1 cellular context compared by ENCODE assay signal in genomic region chr2:3368261-3368722, GRCh38.
TF ChIP-seq lines count a peak whose summit lies in the region.

No MANE protein-coding gene starts in this region.

TF ChIP-seq in HepG2, 621 proteins besides CTCF, POLR2A, EP300 and RAD21 (continued from another document and continues in another):
- TF ChIP-seq MXD1 (CRISPR knock-in tag; IDR thresholded peaks at IDR 0.05): peak; percentile 31; the same call in 1 of the 2 replicates
- TF ChIP-seq ZNF709 (CRISPR knock-in tag; IDR thresholded peaks at IDR 0.05): 0 out of 2 replicates have a peak, but pooled peaks have one; percentile 52
- TF ChIP-seq BRF2 (CRISPR knock-in tag; IDR thresholded peaks at IDR 0.05): no peak
- no peak for TF ChIP-seq MAZ (IDR thresholded peaks at IDR 0.05; ENCODE audit: borderline replicate concordance, low read depth, low read length)
- 0 out of 2 replicates have a peak, but pooled peaks have one; percentile 34 for TF ChIP-seq MAZ (CRISPR knock-in tag; IDR thresholded peaks at IDR 0.05; ENCODE audit: low read depth)
- no peak for TF ChIP-seq CREB1 (IDR thresholded peaks at IDR 0.05)
- no peak for TF ChIP-seq CREB1 (CRISPR knock-in tag; IDR thresholded peaks at IDR 0.05)
- peak; percentile 81 for TF ChIP-seq ARNTL (CRISPR knock-in tag; IDR thresholded peaks at IDR 0.05)
- no peak for TF ChIP-seq TIGD3 (CRISPR knock-in tag; IDR thresholded peaks at IDR 0.05; ENCODE audit: borderline replicate concordance)
- no peak for TF ChIP-seq ZNF800 (CRISPR knock-in tag; IDR thresholded peaks at IDR 0.05)
- TF ChIP-seq HNF4G (IDR thresholded peaks at IDR 0.05; ENCODE audit: borderline replicate concordance, low read depth, low read length): 0 out of 2 replicates have a peak, but pooled peaks have one; percentile 37
- no peak for TF ChIP-seq HNF4G (CRISPR knock-in tag; IDR thresholded peaks at IDR 0.05; ENCODE audit: borderline replicate concordance, low read depth)
- no peak for TF ChIP-seq ZNF234 (CRISPR knock-in tag; conservative IDR thresholded peaks at IDR 0.05)
- TF ChIP-seq IRX3 (CRISPR knock-in tag; IDR thresholded peaks at IDR 0.05; ENCODE audit: borderline replicate concordance, low read depth): no peak
- 0 out of 2 replicates have a peak, but pooled peaks have one; percentile 48 for TF ChIP-seq CREB3 (CRISPR knock-in tag; IDR thresholded peaks at IDR 0.05)
- no peak for TF ChIP-seq REXO4 (CRISPR knock-in tag; IDR thresholded peaks at IDR 0.05; ENCODE audit: borderline replicate concordance)
- TF ChIP-seq ZZZ3 (CRISPR knock-in tag; IDR thresholded peaks at IDR 0.05; ENCODE audit: borderline replicate concordance): no peak
- TF ChIP-seq NFYB (CRISPR knock-in tag; IDR thresholded peaks at IDR 0.05): no peak
- no peak for TF ChIP-seq MLX (CRISPR knock-in tag; IDR thresholded peaks at IDR 0.05)
- TF ChIP-seq CENPBD1 (CRISPR knock-in tag; IDR thresholded peaks at IDR 0.05; ENCODE audit: borderline replicate concordance, low read depth): no peak
- TF ChIP-seq ZNF281 (CRISPR knock-in tag; IDR thresholded peaks at IDR 0.05; ENCODE audit: borderline replicate concordance): no peak
- peak; percentile 54; the same call in 1 of the 2 replicates for TF ChIP-seq NCOA2 (CRISPR knock-in tag; IDR thresholded peaks at IDR 0.05)
- no peak for TF ChIP-seq ZFP62 (CRISPR knock-in tag; IDR thresholded peaks at IDR 0.05)
- TF ChIP-seq FOXO4 (CRISPR knock-in tag; conservative IDR thresholded peaks at IDR 0.05): no peak
- TF ChIP-seq ZBTB10 (CRISPR knock-in tag; IDR thresholded peaks at IDR 0.05; ENCODE audit: borderline replicate concordance): no peak
- TF ChIP-seq ZNF597 (CRISPR knock-in tag; IDR thresholded peaks at IDR 0.05): no peak
- peak; percentile 71 for TF ChIP-seq TBX2 (CRISPR knock-in tag; IDR thresholded peaks at IDR 0.05; ENCODE audit: borderline replicate concordance)
- no peak for TF ChIP-seq MIXL1 (CRISPR knock-in tag; IDR thresholded peaks at IDR 0.05)
- no peak for TF ChIP-seq ZBTB3 (CRISPR knock-in tag; IDR thresholded peaks at IDR 0.05; ENCODE audit: borderline replicate concordance, low read depth)
- TF ChIP-seq ELF1 (CRISPR knock-in tag; IDR thresholded peaks at IDR 0.05): peak; percentile 30; the same call in 1 of the 2 replicates
- no peak for TF ChIP-seq MATR3 (CRISPR knock-in tag; IDR thresholded peaks at IDR 0.05)
- TF ChIP-seq FOXK1 (CRISPR knock-in tag; IDR thresholded peaks at IDR 0.05; ENCODE audit: borderline replicate concordance, low read depth): no peak
- TF ChIP-seq GPN1 (CRISPR knock-in tag; IDR thresholded peaks at IDR 0.05; ENCODE audit: borderline replicate concordance): no peak
- TF ChIP-seq YEATS4 (CRISPR knock-in tag; IDR thresholded peaks at IDR 0.05; ENCODE audit: borderline replicate concordance): no peak
- TF ChIP-seq XBP1 (CRISPR knock-in tag; IDR thresholded peaks at IDR 0.05): no peak
- 0 out of 2 replicates have a peak, but pooled peaks have one; percentile 23 for TF ChIP-seq KDM2A (CRISPR knock-in tag; IDR thresholded peaks at IDR 0.05; ENCODE audit: borderline replicate concordance, low read depth)
- TF ChIP-seq HES4 (CRISPR knock-in tag; IDR thresholded peaks at IDR 0.05; ENCODE audit: borderline replicate concordance): no peak; the same call in 1 of the 2 replicates
- no peak for TF ChIP-seq ZNF34 (CRISPR knock-in tag; IDR thresholded peaks at IDR 0.05; ENCODE audit: borderline replicate concordance)
- peak; percentile 67; the same call in 1 of the 2 replicates for TF ChIP-seq ZNF792 (CRISPR knock-in tag; IDR thresholded peaks at IDR 0.05)
- TF ChIP-seq BRCA1 (CRISPR knock-in tag; IDR thresholded peaks at IDR 0.05): no peak
- no peak for TF ChIP-seq FOXJ3 (CRISPR knock-in tag; IDR thresholded peaks at IDR 0.05; ENCODE audit: borderline replicate concordance)
- TF ChIP-seq GATA4 (IDR thresholded peaks at IDR 0.05; ENCODE audit: borderline replicate concordance, low read depth): no peak
- TF ChIP-seq POGZ (CRISPR knock-in tag; IDR thresholded peaks at IDR 0.05): no peak
- peak; percentile 32 for TF ChIP-seq YY1 (IDR thresholded peaks at IDR 0.05; ENCODE audit: insufficient read depth, insufficient replicate concordance, low read depth, low read length)
- no peak for TF ChIP-seq ZNF567 (CRISPR knock-in tag; IDR thresholded peaks at IDR 0.05; ENCODE audit: borderline replicate concordance)
- TF ChIP-seq SATB2 (CRISPR knock-in tag; IDR thresholded peaks at IDR 0.05): no peak
- no peak for TF ChIP-seq NFIB (CRISPR knock-in tag; IDR thresholded peaks at IDR 0.05; ENCODE audit: borderline replicate concordance)
- TF ChIP-seq ZNF883 (CRISPR knock-in tag; IDR thresholded peaks at IDR 0.05; ENCODE audit: not compliant biosample characterization): peak; percentile 67
- TF ChIP-seq MTA3 (CRISPR knock-in tag; IDR thresholded peaks at IDR 0.05): no peak
